12 cellular contexts compared by ENCODE assay signal in the genomic region with DNA sequence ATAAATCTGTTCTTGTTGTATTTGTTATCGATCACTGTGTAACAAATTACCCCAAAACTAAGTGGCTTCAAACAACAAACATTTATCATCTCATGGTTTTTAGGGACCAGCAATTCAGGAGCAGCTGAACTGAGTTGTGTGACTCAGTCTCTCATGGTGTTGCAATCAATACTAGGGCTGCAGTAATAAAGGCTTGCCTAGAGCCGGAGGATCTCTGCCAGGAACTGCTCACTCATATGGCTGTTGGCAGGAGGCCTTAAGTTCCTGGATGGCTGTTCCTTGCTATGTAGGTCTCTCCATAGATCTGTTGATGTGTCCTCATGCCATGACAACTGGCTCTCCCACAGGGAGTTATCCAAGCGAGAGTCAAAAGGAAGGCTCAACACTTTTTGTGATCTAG. TPM values are rescaled to one million over a fixed set of nuclear protein-coding genes. Genes with fewer than 3 reads are reported as not detected.
DNase-seq lines count a peak whose midpoint lies in the region; ATAC-seq and TF ChIP-seq lines count a peak whose summit lies in the region.
"Had no signal": no experiment of that assay in that cellular context is flagged by ENCODE, and none has a peak within 500 bp of the region (broad histone marks: within the 10 kb centered on the region; RNA-seq: fewer than 3 reads in every experiment).

No MANE protein-coding gene starts in this region.

- H3K27me3 ChIP-seq in upper lobe of right lung: no peaks in the 10 kb centered on the region
- H3K27me3 ChIP-seq: BLaER1 treated with 17β-estradiol and CSF1 and Interleukin-3, amounts not matched to agents 10 nM and 100 nM; tibial nerve had no signal

- H3K27ac ChIP-seq in upper lobe of right lung: no peak overlapping the region
- H3K27ac ChIP-seq: BLaER1 treated with 17β-estradiol and CSF1 and Interleukin-3, amounts not matched to agents 10 nM and 100 nM; tibial nerve had no signal

- H3K36me3 ChIP-seq in upper lobe of right lung: no peaks in the 10 kb centered on the region
- H3K36me3 ChIP-seq: tibial nerve had no signal

- ATAC-seq in left cardiac atrium: peak in 1 of 2 donors; percentile 35
- peak; percentile 52 for ATAC-seq in upper lobe of right lung
- ATAC-seq in HG02588 (IDR thresholded peaks at IDR 0.05; ENCODE audit: unreplicated experiment): no peak
- ATAC-seq: effector memory CD8-positive, alpha-beta T cell had no signal

- TF ChIP-seq CTCF in fibroblast of the aortic adventitia (IDR thresholded peaks at IDR 0.05; ENCODE audit: insufficient read depth, low read length): no peak
- no peak for TF ChIP-seq CTCF in upper lobe of right lung (IDR thresholded peaks at IDR 0.05)

- H3K4me1 ChIP-seq in upper lobe of right lung: peaks cover 20% of the 10 kb centered on the region

- no peak overlapping the region for H3K4me3 ChIP-seq in fibroblast of the aortic adventitia (ENCODE audit: low read depth, low read length)
- no peak overlapping the region for H3K4me3 ChIP-seq in upper lobe of right lung
- H3K4me3 ChIP-seq: BLaER1 treated with 17β-estradiol and CSF1 and Interleukin-3, amounts not matched to agents 10 nM and 100 nM; tibial nerve had no signal

- no peaks in the 10 kb centered on the region for H3K9me3 ChIP-seq in upper lobe of right lung
- H3K9me3 ChIP-seq: BLaER1 treated with 17β-estradiol and CSF1 and Interleukin-3, amounts not matched to agents 10 nM and 100 nM; tibial nerve had no signal

- DNase-seq in left cardiac atrium (peak; percentile 45), cardiac septum (ENCODE audit: low spot score) (no peak), SKM-1 treated with dmso at 0.1 percent for 144 hours (lab: John Stamatoyannopoulos, UW; ENCODE audit: unreplicated experiment) (peak; percentile 34), fibroblast of the aortic adventitia (ENCODE audit: low read depth) (peak; percentile 98), upper lobe of right lung (no peak), mesenteric fat pad (ENCODE audit: low spot score) (no peak), HUDEP-2 (lab: John Stamatoyannopoulos, UW; ENCODE audit: unreplicated experiment in 76 of 76) (no peak)
- DNase-seq: effector memory CD8-positive, alpha-beta T cell; stimulated activated CD4-positive, alpha-beta T cell treated with anti-CD3 and anti-CD28 coated beads, Interleukin-2, amount 100 ng/mL, for 24 hours had no signal

- intact Hi-C loops in left cardiac atrium (cut with DNase I) (no loop called here), cardiac septum (cut with DNase I) (no loop called here), upper lobe of right lung (cut with DNase I) (no loop called here)

RNA-seq across cellular contexts. Expression of a gene that starts 3.8 kb away (rescaled TPM):
- total RNA-seq in left cardiac atrium: 10 to 100 TPM; 64.1 to 75.0 TPM
- 91.9 TPM for total RNA-seq in cardiac septum
- 81.2 and 111 TPM in 2 replicates for total RNA-seq in fibroblast of the aortic adventitia (ENCODE audit: low replicate concordance)
- total RNA-seq in upper lobe of right lung: 61.5 TPM
- total RNA-seq in mesenteric fat pad: 79.6 TPM

RNA-seq across cellular contexts. Expression of a gene that starts 7.9 kb away (rescaled TPM):
- total RNA-seq in left cardiac atrium (10 to 100 TPM; 17.1 to 24.2 TPM), cardiac septum (17.1 TPM), fibroblast of the aortic adventitia (ENCODE audit: low replicate concordance) (75.3 and 123 TPM in 2 replicates), upper lobe of right lung (47.2 TPM), mesenteric fat pad (37.8 TPM)

RNA-seq across cellular contexts. Expression of a gene that starts 26.7 kb away (rescaled TPM):
- total RNA-seq in left cardiac atrium (10 to 100 TPM; 11.5 to 12.5 TPM), cardiac septum (12.2 TPM), fibroblast of the aortic adventitia (ENCODE audit: low replicate concordance) (9.3 and 50.7 TPM in 2 replicates), upper lobe of right lung (12.8 TPM), mesenteric fat pad (13.9 TPM)

Comparison
In these comparisons a context has a peak if more than half of its experiments do, and no peak if none do; other contexts are left out.
1. DNase-seq: peak in left cardiac atrium (single experiment), SKM-1 treated with dmso at 0.1 percent for 144 hours (single experiment) and fibroblast of the aortic adventitia (single experiment); none in cardiac septum (single experiment), upper lobe of right lung (single experiment), mesenteric fat pad (single experiment) and HUDEP-2 (0 of 76).